8 cellular contexts compared by ENCODE assay signal in genomic region chr14:103057028-103057371, GRCh38. TPM values are rescaled to one million over a fixed set of nuclear protein-coding genes. Genes with fewer than 3 reads are reported as not detected.
A peak's percentile ranks its signal among the peaks of the same experiment; 100 is the strongest.
DNase-seq lines count a peak whose midpoint lies in the region; ATAC-seq, FAIRE-seq and TF ChIP-seq lines count a peak whose summit lies in the region.

No MANE protein-coding gene starts in this region.

- H3K9me2 ChIP-seq in hepatocyte (replicated peaks; ENCODE audit: insufficient read depth), result no peaks in the 10 kb centered on the region

- H3K4me1 Mint-ChIP-seq in WTC11, result peaks cover 27% of the 10 kb centered on the region

- H3K27me3 ChIP-seq in hepatocyte, result no peaks in the 10 kb centered on the region

- POLR2A ChIA-PET in WTC11 (lab: Charles Lee), result no interaction called here

- no peaks in the 10 kb centered on the region; the same call in 1 of the 2 replicates for H3K27me3 Mint-ChIP-seq in WTC11 (ENCODE audit: low read depth)

- peaks cover 43% of the 10 kb centered on the region for H4K20me1 ChIP-seq in hepatocyte (ENCODE audit: insufficient read depth, poor library complexity, severe bottlenecking)

- H3K9me3 ChIP-seq in hepatocyte (ENCODE audit: low read depth), result no peaks in the 10 kb centered on the region

- WGBS in hepatocyte (ENCODE audit: low lambda C conversion rate, missing lambda C conversion rate), result 3% methylated on average over 7 of the region's 53 CpGs

- DNase-seq in stimulated activated CD4-positive, alpha-beta T cell treated with anti-CD3 and anti-CD28 coated beads, Interleukin-15, amount 100 ng/mL, for 24 hours, result peak; percentile 21
- no peak for DNase-seq in stimulated activated CD4-positive, alpha-beta T cell treated with anti-CD3 and anti-CD28 coated beads, Interleukin-4, amount 100 ng/mL, for 1 hour
- DNase-seq in WTC11 (ENCODE audit: low spot score) (no peak), hepatocyte (ENCODE audit: low spot score) (no peak), hippocampal formation (lab: John Stamatoyannopoulos, UW) (no peak), HTR-8/SVneo (ENCODE audit: insufficient read length, low spot score) (no peak)

- peak overlapping the region; percentile 89 for H3K4me2 ChIP-seq in hepatocyte

- peaks cover 69% of the 10 kb centered on the region for H3K79me2 ChIP-seq in hepatocyte

- no peak for TF ChIP-seq CTCF in WTC11 (IDR thresholded peaks at IDR 0.05)
- TF ChIP-seq CTCF in hepatocyte (IDR thresholded peaks at IDR 0.05; ENCODE audit: poor library complexity), result no peak

- no peaks in the 10 kb centered on the region for H3K36me3 ChIP-seq in hepatocyte (replicated peaks; ENCODE audit: insufficient read depth, low read depth)

- no peak overlapping the region for H3K27ac Mint-ChIP-seq in WTC11

- H2AFZ ChIP-seq in hepatocyte, result peak overlapping the region; percentile 46

- H3K9me3 Mint-ChIP-seq in WTC11, result no peaks in the 10 kb centered on the region

- no peaks in the 10 kb centered on the region for H3K36me3 Mint-ChIP-seq in WTC11

- H3K27ac ChIP-seq in hepatocyte (peak overlapping the region; percentile 95), skin epidermis (peak overlapping the region; percentile 72 to 97 (median 91))

- CTCF ChIA-PET in WTC11 (lab: Charles Lee), result interaction anchor here (1.0 to 3.3 kb wide), 2 partner anchors 24 to 48 kb away, joined by 4 to 17 read pairs; no protein-coding TSS in a partner anchor

- peaks cover 34% of the 10 kb centered on the region for H3K4me1 ChIP-seq in hepatocyte (ENCODE audit: insufficient read depth)

- peak overlapping the region; percentile 84 for H3K4me3 Mint-ChIP-seq in WTC11

- ATAC-seq in WTC11 (peak; percentile 3), HG03521 (IDR thresholded peaks at IDR 0.05; ENCODE audit: unreplicated experiment) (no peak)

- no peak for FAIRE-seq in HTR-8/SVneo (lab: Jason Lieb, UNC)

- H3K4me3 ChIP-seq in hepatocyte (peak overlapping the region; percentile 85), skin epidermis (peak overlapping the region; percentile 72 to 93 (median 91))

TF ChIP-seq in WTC11, 78 proteins besides CTCF, POLR2A, EP300 and RAD21:
- no peak for TF ChIP-seq JAZF1 (CRISPR knock-in tag; IDR thresholded peaks at IDR 0.05)
- no peak for TF ChIP-seq ZSCAN18 (CRISPR knock-in tag; IDR thresholded peaks at IDR 0.05)
- peak; percentile 77; the same call in 1 of the 2 replicates for TF ChIP-seq KAT7 (CRISPR knock-in tag; IDR thresholded peaks at IDR 0.05; ENCODE audit: borderline replicate concordance)
- no peak for TF ChIP-seq HMGA2 (CRISPR knock-in tag; IDR thresholded peaks at IDR 0.05)
- TF ChIP-seq GRHL2 (CRISPR knock-in tag; IDR thresholded peaks at IDR 0.05; ENCODE audit: insufficient replicate concordance, severe bottlenecking), result no peak
- peak; percentile 41; the same call in 1 of the 2 replicates for TF ChIP-seq FOXP4 (CRISPR knock-in tag; IDR thresholded peaks at IDR 0.05)
- TF ChIP-seq RORB (CRISPR knock-in tag; IDR thresholded peaks at IDR 0.05), result no peak
- TF ChIP-seq USF2 (CRISPR knock-in tag; IDR thresholded peaks at IDR 0.05), result no peak
- no peak for TF ChIP-seq ZNF416 (CRISPR knock-in tag; IDR thresholded peaks at IDR 0.05)
- peak; percentile 74; the same call in 1 of the 2 replicates for TF ChIP-seq FOXP1 (CRISPR knock-in tag; IDR thresholded peaks at IDR 0.05; ENCODE audit: borderline replicate concordance)
TF ChIP-seq in WTC11: peak in this region for 3.

RNA-seq across cellular contexts. Expression of gene CDC42BPB, which starts 0.3 kb away (rescaled TPM):
- total RNA-seq in WTC11 (2021) (87.1 to 96.9 TPM (median 87.3 TPM) in 3 replicates), hepatocyte (41.7 and 60.6 TPM in 2 replicates)
- 9.4 and 10.2 TPM in 2 replicates for polyA plus RNA-seq in hepatocyte

RNA-seq across cellular contexts. Expression of gene LBHD2, which starts 27.0 kb away (rescaled TPM):
- total RNA-seq in WTC11 (2021) (not detected in 3 replicates), hepatocyte (not detected in 2 replicates)
- 0.21 TPM in 1 of 2 replicates, not detected in the other for polyA plus RNA-seq in hepatocyte

RNA-seq across cellular contexts. Expression of gene EXOC3L4, which starts 37.5 kb away (rescaled TPM):
- total RNA-seq in WTC11 (2021), result 0.21 to 0.42 TPM (median 0.30 TPM) in 3 replicates
- total RNA-seq in hepatocyte, result 12.4 and 35.3 TPM in 2 replicates
- polyA plus RNA-seq in hepatocyte, result 31.0 and 40.3 TPM in 2 replicates
